16 cellular contexts compared by ENCODE assay signal in the genomic region with DNA sequence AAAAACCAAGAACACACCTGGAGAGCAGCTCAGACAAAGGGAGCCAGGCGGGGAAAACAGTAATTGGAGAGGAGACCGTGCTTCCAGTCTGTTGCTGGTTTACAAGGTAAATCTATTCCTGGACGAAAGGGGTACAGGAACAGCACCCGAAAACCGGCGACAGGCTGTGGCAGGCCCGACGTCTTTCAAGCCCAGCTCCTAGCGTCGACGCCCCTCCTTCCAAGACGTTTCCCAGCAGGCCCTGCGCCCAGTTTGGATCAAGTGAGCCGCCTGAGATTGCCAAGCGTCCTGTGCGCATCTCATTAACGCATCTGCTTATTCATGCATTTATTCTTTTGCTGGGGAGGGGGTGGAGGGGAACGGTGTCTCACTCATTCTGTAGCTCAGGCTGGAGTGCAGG. TPM values are rescaled to one million over a fixed set of nuclear protein-coding genes. Genes with fewer than 3 reads are reported as not detected.
DNase-seq lines count a peak whose midpoint lies in the region; TF ChIP-seq lines count a peak whose summit lies in the region.
"Had no signal": no experiment of that assay in that cellular context is flagged by ENCODE, and none has a peak within 500 bp of the region (broad histone marks: within the 10 kb centered on the region; RNA-seq: fewer than 3 reads in every experiment).

No MANE protein-coding gene starts in this region.

- no CpG with 5 or more reads among the region's 18 CpGs for WGBS in neuronal stem cell (ENCODE audit: extremely low coverage in 2 of 2, insufficient read length in 2 of 2, insufficient replicate concordance in 1 of 2), 2 donors

- no peak overlapping the region for H3K14ac ChIP-seq in neuronal stem cell (ENCODE audit: low read length)

- H2BK12ac ChIP-seq in neuronal stem cell (ENCODE audit: low read length) = peak overlapping the region; percentile 58

- H3K4me2 ChIP-seq in neuronal stem cell (ENCODE audit: insufficient read depth, low read length, poor library complexity, severe bottlenecking) (no peak overlapping the region), osteoblast (ENCODE audit: insufficient read depth, low read length) (no peak overlapping the region)

- peak overlapping the region; percentile 63 for H2AFZ ChIP-seq in neuronal stem cell (ENCODE audit: low read length)
- H2AFZ ChIP-seq in osteoblast (ENCODE audit: low read length) = no peak overlapping the region

- no peak overlapping the region for H3K4ac ChIP-seq in neuronal stem cell (ENCODE audit: low read length)

- no peak overlapping the region for H3K27ac ChIP-seq in neuronal stem cell (replicated peaks; ENCODE audit: low read length)
- no peak overlapping the region for H3K27ac ChIP-seq in osteoblast (ENCODE audit: low read depth, low read length)
- no peak overlapping the region for H3K27ac ChIP-seq in ascending aorta
- H3K27ac ChIP-seq: body of pancreas, tibial artery had no signal

- no peak overlapping the region for H3K9ac ChIP-seq in neuronal stem cell (ENCODE audit: low read depth, low read length, poor library complexity)

- no peak overlapping the region for H3K18ac ChIP-seq in neuronal stem cell (ENCODE audit: low read length)

- no peak overlapping the region for H4K91ac ChIP-seq in neuronal stem cell (ENCODE audit: low read depth, low read length, poor library complexity)

- H2BK5ac ChIP-seq in neuronal stem cell (ENCODE audit: low read length) = no peak overlapping the region

- peak; percentile 90 for DNase-seq in DMS79 (lab: John Stamatoyannopoulos, UW)
- DNase-seq in NCI-H187 (lab: John Stamatoyannopoulos, UW) = peak; percentile 94 to 95
- peak; percentile 91 for DNase-seq in NCI-H748 (lab: John Stamatoyannopoulos, UW; ENCODE audit: unreplicated experiment)
- DNase-seq in neuronal stem cell (ENCODE audit: low spot score) = no peak
- DNase-seq in ureter (ENCODE audit: low spot score) = no peak
- DNase-seq in osteoblast (ENCODE audit: insufficient read length, low spot score, missing footprints) = no peak
- no peak for DNase-seq in ascending aorta (ENCODE audit: low spot score in 2 of 2)
- DNase-seq: activated CD4-positive, alpha-beta T cell treated with anti-CD3 and anti-CD28 coated beads for 1 hour; activated naive CD8-positive, alpha-beta T cell treated with anti-CD3 and anti-CD28 coated beads, Interleukin-2, amount 10 ng/mL, durations not matched to agents 7 days and 5 days; body of pancreas; left cardiac atrium; stimulated activated CD4-positive, alpha-beta T cell treated with anti-CD3 and anti-CD28 coated beads, Interleukin-1b, Interleukin-23, amount 100 ng/mL, for 48 hours; stimulated activated naive CD4-positive, alpha-beta T cell treated with Interleukin-2 at 50 U/mL for 16 hours; tibial artery had no signal

- H3K27me3 ChIP-seq in neuronal stem cell (ENCODE audit: control insufficient read depth in 3 of 3, insufficient read depth in 3 of 3, low read depth in 1 of 3, low read length in 3 of 3) (peaks cover 0 to 2% (median 0%) of the 10 kb centered on the region in 3 experiments), osteoblast (ENCODE audit: insufficient read depth, low read length) (no peaks in the 10 kb centered on the region), ascending aorta (no peaks in the 10 kb centered on the region)
- H3K27me3 ChIP-seq: body of pancreas had no signal

- H3K4me1 ChIP-seq in neuronal stem cell (ENCODE audit: control insufficient read depth in 2 of 2, insufficient read depth in 1 of 2, low read depth in 1 of 2, low read length in 2 of 2) (no peaks in the 10 kb centered on the region), osteoblast (ENCODE audit: insufficient read depth, low read length) (peaks cover 12% of the 10 kb centered on the region), ascending aorta (no peaks in the 10 kb centered on the region)

- no peaks in the 10 kb centered on the region for H4K20me1 ChIP-seq in osteoblast (ENCODE audit: insufficient read depth, low read length)

- H3K36me3 ChIP-seq in neuronal stem cell (replicated peaks in 1 of 2; ENCODE audit: control insufficient read depth in 2 of 2, insufficient read depth in 2 of 2, low read length in 2 of 2) (no peaks in the 10 kb centered on the region), osteoblast (ENCODE audit: insufficient read depth, low read length) (no peaks in the 10 kb centered on the region), ascending aorta (no peaks in the 10 kb centered on the region)
- H3K36me3 ChIP-seq: tibial artery had no signal

- TF ChIP-seq CTCF in osteoblast (IDR thresholded peaks at IDR 0.05; ENCODE audit: extremely low read depth, low read depth, low read length) (no peak), ascending aorta (IDR thresholded peaks at IDR 0.05) (no peak)

- H3K9me3 ChIP-seq in neuronal stem cell (replicated peaks in 1 of 2; ENCODE audit: control insufficient read depth in 2 of 2, insufficient read depth in 1 of 2, low read depth in 1 of 2, low read length in 2 of 2) (no peaks in the 10 kb centered on the region), osteoblast (ENCODE audit: low read depth, low read length) (no peaks in the 10 kb centered on the region), ascending aorta (no peaks in the 10 kb centered on the region)
- H3K9me3 ChIP-seq: body of pancreas, tibial artery had no signal

- H3K79me1 ChIP-seq in neuronal stem cell (ENCODE audit: low read depth, low read length) = no peaks in the 10 kb centered on the region

- no peak overlapping the region for H4K8ac ChIP-seq in neuronal stem cell (ENCODE audit: low read depth, low read length)

- no peak overlapping the region for H2BK15ac ChIP-seq in neuronal stem cell (ENCODE audit: low read length)

- H3K4me3 ChIP-seq in neuronal stem cell (ENCODE audit: low read length in 2 of 2) (no peak overlapping the region), osteoblast (ENCODE audit: insufficient read depth, low read length) (no peak overlapping the region), ascending aorta (no peak overlapping the region)
- H3K4me3 ChIP-seq: body of pancreas, tibial artery had no signal

- no peak overlapping the region for H2BK120ac ChIP-seq in neuronal stem cell (ENCODE audit: low read depth, low read length)

- H2AK5ac ChIP-seq in neuronal stem cell (ENCODE audit: low read depth, low read length) = no peak overlapping the region

- no peaks in the 10 kb centered on the region for H3K79me2 ChIP-seq in osteoblast (ENCODE audit: insufficient read depth, low read length)

- intact Hi-C loops in ascending aorta (cut with DNase I) = no loop called here

- no peak overlapping the region for H3K23ac ChIP-seq in neuronal stem cell (ENCODE audit: low read depth, low read length, poor library complexity)

RNA-seq across cellular contexts. Expression of a gene that starts 1.4 kb away (rescaled TPM):
- polyA plus RNA-seq in neuronal stem cell (2013, experiment 1 of 2) = 0.18 TPM
- polyA plus RNA-seq in neuronal stem cell (2013, experiment 2 of 2) = 0.11 TPM
- total RNA-seq in ureter (not detected), osteoblast (under 0.01 and 0.36 TPM in 2 replicates), ascending aorta (not detected)
- total RNA-seq: activated naive CD8-positive, alpha-beta T cell treated with anti-CD3 and anti-CD28 coated beads, Interleukin-2, amount 10 ng/mL, durations not matched to agents 7 days and 5 days; activated T-helper 1 cell treated with anti-CD3 and anti-CD28 coated beads, Interleukin-12 subunit alpha, Interleukin-12 subunit beta, Interleukin-2, Interleukin-4 antibody, amounts not matched to agents 30 ng/mL and 10 ng/mL and 1 ng/mL, durations not matched to agents 14 hours and 24 hours and 36 hours; body of pancreas; left cardiac atrium; natural killer cell treated with Interleukin-12 subunit alpha and Interleukin-12 subunit beta and Interleukin-15 and Interleukin-18, amount 100 ng/mL, for 72 hours had no signal

RNA-seq across cellular contexts. Expression of a gene that starts 15.0 kb away (rescaled TPM):
- polyA plus RNA-seq in neuronal stem cell (2013, experiment 1 of 2) = 53.2 TPM
- 54.6 TPM for polyA plus RNA-seq in neuronal stem cell (2013, experiment 2 of 2)
- total RNA-seq in ureter (105 TPM), osteoblast (208 and 217 TPM in 2 replicates), ascending aorta (24.5 TPM)

Comparison
In these comparisons a context has a peak if more than half of its experiments do, and no peak if none do; other contexts are left out.
1. DNase-seq: peak in DMS79 (single experiment), NCI-H187 (2 of 2) and NCI-H748 (single experiment); none in neuronal stem cell (single experiment), ureter (single experiment), osteoblast (single experiment) and ascending aorta (0 of 2).